8 cellular contexts compared by ENCODE assay signal in the genomic region with DNA sequence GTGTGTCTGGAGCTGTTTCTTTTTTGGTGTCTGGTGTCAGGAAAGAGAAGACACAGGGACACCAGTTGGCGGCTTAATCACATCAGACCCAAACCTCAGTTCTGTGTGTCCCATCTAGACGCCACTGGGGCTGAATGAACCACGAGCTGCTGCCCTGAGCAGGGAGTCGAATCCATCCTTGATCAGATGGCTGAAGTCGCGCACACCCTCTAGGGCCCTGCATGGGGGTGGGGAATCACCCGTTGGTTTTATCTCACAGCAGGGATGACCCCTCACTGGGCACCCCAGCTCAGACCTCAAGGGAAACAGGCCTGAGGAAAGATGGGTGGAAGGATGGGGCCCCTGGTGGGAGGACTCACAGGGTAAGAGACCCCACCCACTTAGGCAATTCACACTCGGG.
"Had no signal": no experiment of that assay in that cellular context is flagged by ENCODE, and none has a peak within 500 bp of the region (broad histone marks: within the 10 kb centered on the region; RNA-seq: fewer than 3 reads in every experiment).

No MANE protein-coding gene starts in this region.

- ATAC-seq: HCT116, HepG2 had no signal

- H3K9ac ChIP-seq: GM23248 had no signal

- H3K9me3 ChIP-seq: HAP-1 had no signal

- H3K27ac ChIP-seq: GM23248, HL-60 had no signal

- H3K36me3 ChIP-seq: HAP-1 had no signal

- H2AFZ ChIP-seq: GM23248 had no signal

- H3K4me3 ChIP-seq: GM23248, HAP-1 had no signal

- DNase-seq: GM23248, GOT3, H7, KBM-7 had no signal
